In the genomic region with DNA sequence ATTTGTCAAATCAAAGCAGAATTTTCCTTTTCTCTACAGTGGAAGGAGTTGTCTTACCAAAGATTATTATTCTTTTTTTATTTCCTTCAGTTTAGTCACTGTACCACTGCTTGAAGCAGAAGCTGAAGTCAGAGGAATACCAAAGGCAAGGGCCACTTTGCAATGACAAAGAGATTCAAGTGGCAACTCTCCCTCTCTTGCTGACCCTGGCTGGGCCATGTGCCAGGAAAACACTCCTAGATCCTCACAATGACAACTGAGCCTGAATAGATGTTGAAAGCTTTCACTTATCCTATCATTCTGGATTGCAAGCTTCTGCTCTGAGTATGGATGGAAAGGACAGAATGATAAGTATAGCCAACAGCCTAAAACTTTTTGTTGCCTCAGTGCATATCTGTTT, we compare ENCODE assay signal across 2 cellular contexts.
TF ChIP-seq lines count a peak whose summit lies in the region.

No MANE protein-coding gene starts in this region.

TF ChIP-seq in HepG2, 621 proteins besides CTCF, POLR2A, EP300 and RAD21 (continued from another document):
- TF ChIP-seq, protein P1, sequence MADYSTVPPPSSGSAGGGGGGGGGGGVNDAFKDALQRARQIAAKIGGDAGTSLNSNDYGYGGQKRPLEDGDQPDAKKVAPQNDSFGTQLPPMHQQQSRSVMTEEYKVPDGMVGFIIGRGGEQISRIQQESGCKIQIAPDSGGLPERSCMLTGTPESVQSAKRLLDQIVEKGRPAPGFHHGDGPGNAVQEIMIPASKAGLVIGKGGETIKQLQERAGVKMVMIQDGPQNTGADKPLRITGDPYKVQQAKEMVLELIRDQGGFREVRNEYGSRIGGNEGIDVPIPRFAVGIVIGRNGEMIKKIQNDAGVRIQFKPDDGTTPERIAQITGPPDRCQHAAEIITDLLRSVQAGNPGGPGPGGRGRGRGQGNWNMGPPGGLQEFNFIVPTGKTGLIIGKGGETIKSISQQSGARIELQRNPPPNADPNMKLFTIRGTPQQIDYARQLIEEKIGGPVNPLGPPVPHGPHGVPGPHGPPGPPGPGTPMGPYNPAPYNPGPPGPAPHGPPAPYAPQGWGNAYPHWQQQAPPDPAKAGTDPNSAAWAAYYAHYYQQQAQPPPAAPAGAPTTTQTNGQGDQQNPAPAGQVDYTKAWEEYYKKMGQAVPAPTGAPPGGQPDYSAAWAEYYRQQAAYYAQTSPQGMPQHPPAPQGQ (CRISPR knock-in tag; IDR thresholded peaks at IDR 0.05; ENCODE audit: borderline replicate concordance), result no peak
- no peak for TF ChIP-seq AGO1 (IDR thresholded peaks at IDR 0.05; ENCODE audit: low read depth, low read length, poor library complexity, severe bottlenecking)
- TF ChIP-seq SETDB1 (CRISPR knock-in tag; IDR thresholded peaks at IDR 0.05; ENCODE audit: borderline replicate concordance), result no peak
- no peak for TF ChIP-seq SMC3 (IDR thresholded peaks at IDR 0.05; ENCODE audit: low read length)
- TF ChIP-seq HOXA9 (CRISPR knock-in tag; IDR thresholded peaks at IDR 0.05; ENCODE audit: borderline replicate concordance), result no peak
- TF ChIP-seq, protein P2, sequence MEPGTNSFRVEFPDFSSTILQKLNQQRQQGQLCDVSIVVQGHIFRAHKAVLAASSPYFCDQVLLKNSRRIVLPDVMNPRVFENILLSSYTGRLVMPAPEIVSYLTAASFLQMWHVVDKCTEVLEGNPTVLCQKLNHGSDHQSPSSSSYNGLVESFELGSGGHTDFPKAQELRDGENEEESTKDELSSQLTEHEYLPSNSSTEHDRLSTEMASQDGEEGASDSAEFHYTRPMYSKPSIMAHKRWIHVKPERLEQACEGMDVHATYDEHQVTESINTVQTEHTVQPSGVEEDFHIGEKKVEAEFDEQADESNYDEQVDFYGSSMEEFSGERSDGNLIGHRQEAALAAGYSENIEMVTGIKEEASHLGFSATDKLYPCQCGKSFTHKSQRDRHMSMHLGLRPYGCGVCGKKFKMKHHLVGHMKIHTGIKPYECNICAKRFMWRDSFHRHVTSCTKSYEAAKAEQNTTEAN (CRISPR knock-in tag; conservative IDR thresholded peaks at IDR 0.05), result no peak
- TF ChIP-seq, protein P3, sequence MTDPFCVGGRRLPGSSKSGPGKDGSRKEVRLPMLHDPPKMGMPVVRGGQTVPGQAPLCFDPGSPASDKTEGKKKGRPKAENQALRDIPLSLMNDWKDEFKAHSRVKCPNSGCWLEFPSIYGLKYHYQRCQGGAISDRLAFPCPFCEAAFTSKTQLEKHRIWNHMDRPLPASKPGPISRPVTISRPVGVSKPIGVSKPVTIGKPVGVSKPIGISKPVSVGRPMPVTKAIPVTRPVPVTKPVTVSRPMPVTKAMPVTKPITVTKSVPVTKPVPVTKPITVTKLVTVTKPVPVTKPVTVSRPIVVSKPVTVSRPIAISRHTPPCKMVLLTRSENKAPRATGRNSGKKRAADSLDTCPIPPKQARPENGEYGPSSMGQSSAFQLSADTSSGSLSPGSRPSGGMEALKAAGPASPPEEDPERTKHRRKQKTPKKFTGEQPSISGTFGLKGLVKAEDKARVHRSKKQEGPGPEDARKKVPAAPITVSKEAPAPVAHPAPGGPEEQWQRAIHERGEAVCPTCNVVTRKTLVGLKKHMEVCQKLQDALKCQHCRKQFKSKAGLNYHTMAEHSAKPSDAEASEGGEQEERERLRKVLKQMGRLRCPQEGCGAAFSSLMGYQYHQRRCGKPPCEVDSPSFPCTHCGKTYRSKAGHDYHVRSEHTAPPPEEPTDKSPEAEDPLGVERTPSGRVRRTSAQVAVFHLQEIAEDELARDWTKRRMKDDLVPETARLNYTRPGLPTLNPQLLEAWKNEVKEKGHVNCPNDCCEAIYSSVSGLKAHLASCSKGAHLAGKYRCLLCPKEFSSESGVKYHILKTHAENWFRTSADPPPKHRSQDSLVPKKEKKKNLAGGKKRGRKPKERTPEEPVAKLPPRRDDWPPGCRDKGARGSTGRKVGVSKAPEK (CRISPR knock-in tag; IDR thresholded peaks at IDR 0.05; ENCODE audit: borderline replicate concordance), result no peak

TF ChIP-seq in SK-N-SH, 30 proteins besides CTCF, POLR2A, EP300 and RAD21 (continued from another document):
- TF ChIP-seq IRF3 (IDR thresholded peaks at IDR 0.05; ENCODE audit: low read depth, low read length), result no peak
- no peak for TF ChIP-seq POLR2AphosphoS5 (IDR thresholded peaks at IDR 0.05; ENCODE audit: low read depth, low read length)
- no peak for TF ChIP-seq MEF2A (IDR thresholded peaks at IDR 0.05; ENCODE audit: borderline replicate concordance, low read depth)
- TF ChIP-seq EZH2phosphoT487 (IDR thresholded peaks at IDR 0.05; ENCODE audit: borderline replicate concordance, low read depth), result no peak
- TF ChIP-seq MAX (IDR thresholded peaks at IDR 0.05; ENCODE audit: low read depth), result no peak
- no peak for TF ChIP-seq TCF12 (IDR thresholded peaks at IDR 0.05)
- no peak for TF ChIP-seq TEAD4 (IDR thresholded peaks at IDR 0.05; ENCODE audit: borderline replicate concordance, insufficient read depth)
- TF ChIP-seq NFIC (IDR thresholded peaks at IDR 0.05; ENCODE audit: borderline replicate concordance), result no peak
- TF ChIP-seq CHD2 (IDR thresholded peaks at IDR 0.05; ENCODE audit: low read length, partially characterized antibody), result no peak
